ENCODE assay signal across 1 cellular context in genomic region chr6:112145080-112145573, GRCh38.
A peak's percentile ranks its signal among the peaks of the same experiment; 100 is the strongest.
TF ChIP-seq lines count a peak whose summit lies in the region.

No MANE protein-coding gene starts in this region.

TF ChIP-seq in HepG2, 621 proteins besides CTCF, POLR2A, EP300 and RAD21 (continues in another document):
- TF ChIP-seq REXO4 (CRISPR knock-in tag; IDR thresholded peaks at IDR 0.05; ENCODE audit: borderline replicate concordance) (no peak), ZNF543 (CRISPR knock-in tag; IDR thresholded peaks at IDR 0.05) (no peak), ZFP41 (CRISPR knock-in tag; IDR thresholded peaks at IDR 0.05; ENCODE audit: borderline replicate concordance) (no peak), BCL6 (CRISPR knock-in tag; IDR thresholded peaks at IDR 0.05) (0 out of 2 replicates have a peak, but pooled peaks have one; percentile 41), MAFK (conservative IDR thresholded peaks at IDR 0.05 in 1 of 2, IDR thresholded peaks at IDR 0.05 in 1 of 2; ENCODE audit: low read length in 2 of 2) (no peak), ATF5 (CRISPR knock-in tag; IDR thresholded peaks at IDR 0.05; ENCODE audit: low read depth) (no peak), ZNF776 (CRISPR knock-in tag; IDR thresholded peaks at IDR 0.05) (no peak), SMARCE1 (IDR thresholded peaks at IDR 0.05; ENCODE audit: borderline replicate concordance) (no peak), KDM6A (CRISPR knock-in tag; IDR thresholded peaks at IDR 0.05; ENCODE audit: low read depth) (no peak), ZNF280D (CRISPR knock-in tag; IDR thresholded peaks at IDR 0.05) (peak; percentile 70; the same call in 1 of the 2 replicates), ARNT (IDR thresholded peaks at IDR 0.05) (no peak), MZF1 (CRISPR knock-in tag; IDR thresholded peaks at IDR 0.05; ENCODE audit: borderline replicate concordance) (0 out of 2 replicates have a peak, but pooled peaks have one; percentile 39), ZNF878 (CRISPR knock-in tag; IDR thresholded peaks at IDR 0.05) (no peak), TARDBP (CRISPR knock-in tag; IDR thresholded peaks at IDR 0.05) (0 out of 2 replicates have a peak, but pooled peaks have one; percentile 39), ELK4 (CRISPR knock-in tag; IDR thresholded peaks at IDR 0.05; ENCODE audit: borderline replicate concordance) (no peak), KDM4B (CRISPR knock-in tag; IDR thresholded peaks at IDR 0.05) (no peak), ARID4A (CRISPR knock-in tag; IDR thresholded peaks at IDR 0.05; ENCODE audit: borderline replicate concordance) (no peak), STAT5B (CRISPR knock-in tag; IDR thresholded peaks at IDR 0.05) (no peak), UBTF (CRISPR knock-in tag; IDR thresholded peaks at IDR 0.05) (0 out of 2 replicates have a peak, but pooled peaks have one; percentile 19), ZNF180 (CRISPR knock-in tag; IDR thresholded peaks at IDR 0.05; ENCODE audit: borderline replicate concordance, low read depth) (no peak), FOXA3 (CRISPR knock-in tag; IDR thresholded peaks at IDR 0.05) (peak; percentile 26; the same call in 1 of the 2 replicates), ZNF687 (CRISPR knock-in tag; IDR thresholded peaks at IDR 0.05) (peak; percentile 61), ATAD3A (CRISPR knock-in tag; IDR thresholded peaks at IDR 0.05) (no peak), RORA (CRISPR knock-in tag; IDR thresholded peaks at IDR 0.05) (no peak), HIC2 (CRISPR knock-in tag; IDR thresholded peaks at IDR 0.05; ENCODE audit: low read depth) (peak; percentile 72; the same call in 1 of the 2 replicates), KDM2A (CRISPR knock-in tag; IDR thresholded peaks at IDR 0.05; ENCODE audit: borderline replicate concordance, low read depth) (peak; percentile 52; the same call in 1 of the 2 replicates), ZNF549 (CRISPR knock-in tag; IDR thresholded peaks at IDR 0.05) (no peak), RARA (CRISPR knock-in tag; IDR thresholded peaks at IDR 0.05) (no peak), ZNF101 (CRISPR knock-in tag; IDR thresholded peaks at IDR 0.05; ENCODE audit: borderline replicate concordance, low read depth) (no peak), MTA1 (CRISPR knock-in tag; IDR thresholded peaks at IDR 0.05; ENCODE audit: borderline replicate concordance) (peak; percentile 41; the same call in 1 of the 2 replicates), AKNA (CRISPR knock-in tag; IDR thresholded peaks at IDR 0.05; ENCODE audit: borderline replicate concordance) (no peak), REL (CRISPR knock-in tag; conservative IDR thresholded peaks at IDR 0.05) (no peak)
